11 cellular contexts compared by ENCODE assay signal in genomic region chr4:56613101-56613862, GRCh38.
DNase-seq lines count a peak whose midpoint lies in the region.
"Had no signal": no experiment of that assay in that cellular context is flagged by ENCODE, and none has a peak within 500 bp of the region (broad histone marks: within the 10 kb centered on the region; RNA-seq: fewer than 3 reads in every experiment).

No MANE protein-coding gene starts in this region.

- peak overlapping the region in 13 of 21 experiments; percentile 10 to 78 (median 55) for H3K27ac ChIP-seq in skin epidermis

- intact Hi-C loops in head of caudate nucleus (cut with DNase I), result no loop called here

- peaks cover 9% of the 10 kb centered on the region for H3K4me1 ChIP-seq in adipocyte (ENCODE audit: control insufficient read depth, insufficient read depth, low read length)

- H3K9me3 ChIP-seq in adipocyte (ENCODE audit: control insufficient read depth, low read length), result peaks cover under 1% of the 10 kb centered on the region

- DNase-seq in H4 (ENCODE audit: low spot score) (peak; percentile 47), adipocyte (ENCODE audit: low read depth) (peak; percentile 4), glomerular visceral epithelial cell (ENCODE audit: extremely low spot score) (peak; percentile 87), NOMO-1 treated with DMSO at 0.1 percent for 48 hours (lab: John Stamatoyannopoulos, UW; ENCODE audit: unreplicated experiment) (no peak), head of caudate nucleus (no peak), NCI-H526 treated with DMSO at 0.1 percent for 48 hours (lab: John Stamatoyannopoulos, UW) (no peak)
- DNase-seq: amniotic stem cell; NCI-H2171; stimulated activated naive B cell treated with anti-CD40 and anti-IgM and Interleukin-4, amounts not matched to agents 10 μg/mL and 1 μg/mL and 100 μg/mL, for 72 hours had no signal

- H3K36me3 ChIP-seq in adipocyte (ENCODE audit: control insufficient read depth, insufficient read depth, low read length, severe bottlenecking), result no peaks in the 10 kb centered on the region

- H3K9ac ChIP-seq in adipocyte (ENCODE audit: low read length), result no peak overlapping the region

- peaks cover 21% of the 10 kb centered on the region for H3K27me3 ChIP-seq in adipocyte (replicated peaks; ENCODE audit: control insufficient read depth, insufficient read depth, low read length)

- H3K4me3 ChIP-seq in adipocyte (ENCODE audit: low read length) (no peak overlapping the region), skin epidermis (no peak overlapping the region)
- H3K4me3 ChIP-seq: GM12878 had no signal

Comparison
In these comparisons a context has a peak if more than half of its experiments do, and no peak if none do; other contexts are left out.
1. DNase-seq: peak in H4 (single experiment), adipocyte (single experiment) and glomerular visceral epithelial cell (single experiment); none in NOMO-1 treated with DMSO at 0.1 percent for 48 hours (single experiment), head of caudate nucleus (0 of 42) and NCI-H526 treated with DMSO at 0.1 percent for 48 hours (single experiment).